ENCODE assay signal across 1 cellular context in genomic region chr18:3604626-3605408, GRCh38.
TF ChIP-seq lines count a peak whose summit lies in the region.

No MANE protein-coding gene starts in this region.

TF ChIP-seq in HepG2, 621 proteins besides CTCF, POLR2A, EP300 and RAD21 (continued from another document and continues in another):
- TF ChIP-seq CREB3 (CRISPR knock-in tag; IDR thresholded peaks at IDR 0.05) = no peak
- no peak for TF ChIP-seq SIX1 (CRISPR knock-in tag; IDR thresholded peaks at IDR 0.05; ENCODE audit: borderline replicate concordance)
- TF ChIP-seq ZNF276 (CRISPR knock-in tag; IDR thresholded peaks at IDR 0.05; ENCODE audit: low read depth) = no peak
- no peak for TF ChIP-seq AHR (CRISPR knock-in tag; IDR thresholded peaks at IDR 0.05)
- 0 out of 2 replicates have a peak, but pooled peaks have one; percentile 26 for TF ChIP-seq ZBTB8A (CRISPR knock-in tag; IDR thresholded peaks at IDR 0.05; ENCODE audit: borderline replicate concordance, low read depth)
- peak; percentile 53; the same call in 1 of the 2 replicates for TF ChIP-seq SOX5 (CRISPR knock-in tag; IDR thresholded peaks at IDR 0.05; ENCODE audit: borderline replicate concordance)
- TF ChIP-seq PPARG (CRISPR knock-in tag; conservative IDR thresholded peaks at IDR 0.05) = peak; percentile 5; the same call in 1 of the 2 replicates
- no peak for TF ChIP-seq KDM3A (CRISPR knock-in tag; IDR thresholded peaks at IDR 0.05; ENCODE audit: low read depth)
- TF ChIP-seq ZNF225 (CRISPR knock-in tag; IDR thresholded peaks at IDR 0.05) = no peak
- no peak for TF ChIP-seq HNRNPK (IDR thresholded peaks at IDR 0.05; ENCODE audit: low read depth, low read length, poor library complexity, severe bottlenecking)
- TF ChIP-seq ZBTB21 (CRISPR knock-in tag; IDR thresholded peaks at IDR 0.05) = no peak
- no peak for TF ChIP-seq ZNF550 (CRISPR knock-in tag; IDR thresholded peaks at IDR 0.05; ENCODE audit: borderline replicate concordance)
- 0 out of 2 replicates have a peak, but pooled peaks have one; percentile 51 for TF ChIP-seq JUN (CRISPR knock-in tag; IDR thresholded peaks at IDR 0.05)
- no peak for TF ChIP-seq ZNF775 (CRISPR knock-in tag; IDR thresholded peaks at IDR 0.05; ENCODE audit: borderline replicate concordance)
- TF ChIP-seq IRF9 (CRISPR knock-in tag; IDR thresholded peaks at IDR 0.05; ENCODE audit: borderline replicate concordance) = no peak
- no peak for TF ChIP-seq ZNF83 (CRISPR knock-in tag; IDR thresholded peaks at IDR 0.05; ENCODE audit: borderline replicate concordance)
- no peak for TF ChIP-seq ZNF703 (CRISPR knock-in tag; IDR thresholded peaks at IDR 0.05; ENCODE audit: borderline replicate concordance)
- TF ChIP-seq ZNF484 (CRISPR knock-in tag; IDR thresholded peaks at IDR 0.05; ENCODE audit: borderline replicate concordance, low read depth) = no peak
- no peak for TF ChIP-seq THAP7 (CRISPR knock-in tag; IDR thresholded peaks at IDR 0.05)
- no peak; the same call in 1 of the 2 replicates for TF ChIP-seq ZNF749 (CRISPR knock-in tag; IDR thresholded peaks at IDR 0.05; ENCODE audit: borderline replicate concordance)
- no peak for TF ChIP-seq ATF2 (CRISPR knock-in tag; IDR thresholded peaks at IDR 0.05)
- no peak for TF ChIP-seq U2AF2 (IDR thresholded peaks at IDR 0.05; ENCODE audit: low read depth, low read length)
- TF ChIP-seq BRCA1 (CRISPR knock-in tag; IDR thresholded peaks at IDR 0.05) = no peak
- TF ChIP-seq BCL3 (CRISPR knock-in tag; IDR thresholded peaks at IDR 0.05) = no peak
- TF ChIP-seq ZBTB44 (CRISPR knock-in tag; IDR thresholded peaks at IDR 0.05) = no peak
- TF ChIP-seq MAF1 (CRISPR knock-in tag; IDR thresholded peaks at IDR 0.05; ENCODE audit: borderline replicate concordance) = no peak
- TF ChIP-seq ZNF607 (CRISPR knock-in tag; IDR thresholded peaks at IDR 0.05; ENCODE audit: borderline replicate concordance) = no peak; the same call in 1 of the 2 replicates
- TF ChIP-seq ZNF138 (CRISPR knock-in tag; IDR thresholded peaks at IDR 0.05; ENCODE audit: low read depth) = no peak
- no peak for TF ChIP-seq AGO1 (IDR thresholded peaks at IDR 0.05; ENCODE audit: low read depth, low read length, poor library complexity, severe bottlenecking)
- TF ChIP-seq CEBPG (CRISPR knock-in tag; IDR thresholded peaks at IDR 0.05) = peak; percentile 89
- TF ChIP-seq ZFP36L1 (CRISPR knock-in tag; IDR thresholded peaks at IDR 0.05) = no peak
- no peak for TF ChIP-seq ZNF576 (CRISPR knock-in tag; IDR thresholded peaks at IDR 0.05)
- no peak for TF ChIP-seq NR2F2 (IDR thresholded peaks at IDR 0.05; ENCODE audit: borderline replicate concordance, low read depth)
- no peak; the same call in 1 of the 2 replicates for TF ChIP-seq SSRP1 (CRISPR knock-in tag; IDR thresholded peaks at IDR 0.05)
- no peak for TF ChIP-seq ZNF800 (CRISPR knock-in tag; IDR thresholded peaks at IDR 0.05)
- TF ChIP-seq NFKB2 (CRISPR knock-in tag; IDR thresholded peaks at IDR 0.05; ENCODE audit: borderline replicate concordance) = no peak
- TF ChIP-seq ZNF761 (CRISPR knock-in tag; conservative IDR thresholded peaks at IDR 0.05) = no peak
- no peak for TF ChIP-seq ZFAT (CRISPR knock-in tag; conservative IDR thresholded peaks at IDR 0.05)
- TF ChIP-seq NFE2 (CRISPR knock-in tag; IDR thresholded peaks at IDR 0.05) = no peak
- peak; percentile 45; the same call in 1 of the 2 replicates for TF ChIP-seq ZNF691 (CRISPR knock-in tag; IDR thresholded peaks at IDR 0.05; ENCODE audit: borderline replicate concordance, low read depth)
- TF ChIP-seq ZNF329 (CRISPR knock-in tag; IDR thresholded peaks at IDR 0.05; ENCODE audit: low read depth) = no peak
- no peak for TF ChIP-seq ZNF24 (IDR thresholded peaks at IDR 0.05)
- no peak for TF ChIP-seq KAT7 (CRISPR knock-in tag; IDR thresholded peaks at IDR 0.05; ENCODE audit: borderline replicate concordance)
- TF ChIP-seq CEBPB (IDR thresholded peaks at IDR 0.05; ENCODE audit: borderline replicate concordance, low read depth, low read length) = peak; percentile 83
- TF ChIP-seq ISL2 (CRISPR knock-in tag; IDR thresholded peaks at IDR 0.05) = no peak
- no peak for TF ChIP-seq ZNF546 (CRISPR knock-in tag; conservative IDR thresholded peaks at IDR 0.05)
- TF ChIP-seq ZNF235 (CRISPR knock-in tag; IDR thresholded peaks at IDR 0.05; ENCODE audit: borderline replicate concordance) = no peak
- TF ChIP-seq PAX8 (CRISPR knock-in tag; IDR thresholded peaks at IDR 0.05; ENCODE audit: borderline replicate concordance) = no peak
- TF ChIP-seq ZKSCAN1 (IDR thresholded peaks at IDR 0.05; ENCODE audit: low read length) = no peak
- no peak for TF ChIP-seq ZBTB4 (CRISPR knock-in tag; IDR thresholded peaks at IDR 0.05; ENCODE audit: borderline replicate concordance)
- no peak for TF ChIP-seq ZNF337 (CRISPR knock-in tag; IDR thresholded peaks at IDR 0.05; ENCODE audit: borderline replicate concordance, low read depth)
- peak; percentile 65; the same call in 1 of the 2 replicates for TF ChIP-seq FOXO1 (CRISPR knock-in tag; IDR thresholded peaks at IDR 0.05)
- no peak for TF ChIP-seq ARHGAP35 (CRISPR knock-in tag; IDR thresholded peaks at IDR 0.05; ENCODE audit: borderline replicate concordance)
- TF ChIP-seq ZNF451 (CRISPR knock-in tag; IDR thresholded peaks at IDR 0.05) = no peak
- TF ChIP-seq MTA1 (CRISPR knock-in tag; IDR thresholded peaks at IDR 0.05; ENCODE audit: borderline replicate concordance) = no peak
- TF ChIP-seq HMG20B (CRISPR knock-in tag; conservative IDR thresholded peaks at IDR 0.05) = no peak; the same call in 1 of the 2 replicates
- TF ChIP-seq FOSL2 (CRISPR knock-in tag; IDR thresholded peaks at IDR 0.05) = peak; percentile 97
